1 cellular context compared by ENCODE assay signal in the genomic region with DNA sequence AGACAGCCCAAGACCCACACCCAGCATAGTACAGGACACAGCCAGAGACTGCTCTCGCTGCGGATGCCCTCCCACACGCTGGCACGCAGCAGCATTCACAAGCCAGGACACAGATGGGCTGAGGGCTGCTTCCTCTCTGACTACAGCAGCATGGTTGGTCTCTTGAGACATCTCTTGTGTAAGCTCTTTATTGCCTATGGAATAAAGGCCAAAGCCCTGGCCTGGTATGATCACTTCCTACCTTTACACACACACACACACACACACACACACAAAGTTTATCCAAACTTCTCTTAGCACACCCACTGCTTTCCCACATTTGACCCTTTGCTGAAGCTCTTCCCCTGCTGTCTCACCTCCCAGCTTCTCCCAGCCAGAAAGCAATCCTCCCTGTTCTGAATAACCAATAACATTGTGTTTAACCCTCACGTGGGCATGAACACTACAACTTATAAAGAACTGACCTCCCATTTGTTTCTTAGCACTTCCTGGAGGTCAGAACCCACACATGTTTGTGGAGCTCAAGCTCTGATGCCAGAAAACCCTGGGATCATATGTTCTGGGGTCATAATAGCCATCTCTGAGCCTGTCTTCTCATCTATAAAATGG.
TF ChIP-seq lines count a peak whose summit lies in the region.

No MANE protein-coding gene starts in this region.

TF ChIP-seq in HepG2, 621 proteins besides CTCF, POLR2A, EP300 and RAD21 (continues in another document):
- TF ChIP-seq, protein P1, sequence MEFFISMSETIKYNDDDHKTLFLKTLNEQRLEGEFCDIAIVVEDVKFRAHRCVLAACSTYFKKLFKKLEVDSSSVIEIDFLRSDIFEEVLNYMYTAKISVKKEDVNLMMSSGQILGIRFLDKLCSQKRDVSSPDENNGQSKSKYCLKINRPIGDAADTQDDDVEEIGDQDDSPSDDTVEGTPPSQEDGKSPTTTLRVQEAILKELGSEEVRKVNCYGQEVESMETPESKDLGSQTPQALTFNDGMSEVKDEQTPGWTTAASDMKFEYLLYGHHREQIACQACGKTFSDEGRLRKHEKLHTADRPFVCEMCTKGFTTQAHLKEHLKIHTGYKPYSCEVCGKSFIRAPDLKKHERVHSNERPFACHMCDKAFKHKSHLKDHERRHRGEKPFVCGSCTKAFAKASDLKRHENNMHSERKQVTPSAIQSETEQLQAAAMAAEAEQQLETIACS (CRISPR knock-in tag; IDR thresholded peaks at IDR 0.05): no peak
- TF ChIP-seq MAFK (conservative IDR thresholded peaks at IDR 0.05 in 1 of 2, IDR thresholded peaks at IDR 0.05 in 1 of 2; ENCODE audit: low read length in 2 of 2) (no peak), TBP (CRISPR knock-in tag; IDR thresholded peaks at IDR 0.05) (no peak), ZNF232 (CRISPR knock-in tag; IDR thresholded peaks at IDR 0.05; ENCODE audit: borderline replicate concordance) (no peak), NFYB (CRISPR knock-in tag; IDR thresholded peaks at IDR 0.05) (peak; percentile 39; the same call in 1 of the 2 replicates), ZFP36 (IDR thresholded peaks at IDR 0.05; ENCODE audit: borderline replicate concordance, low read depth, low read length, partially characterized antibody) (no peak), KDM5A (IDR thresholded peaks at IDR 0.05; ENCODE audit: borderline replicate concordance, low read length) (no peak), ZBTB1 (CRISPR knock-in tag; IDR thresholded peaks at IDR 0.05; ENCODE audit: borderline replicate concordance) (no peak), MED1 (CRISPR knock-in tag; IDR thresholded peaks at IDR 0.05) (no peak), PTBP1 (IDR thresholded peaks at IDR 0.05; ENCODE audit: low read depth, low read length, poor library complexity, severe bottlenecking) (no peak), RAD51 (IDR thresholded peaks at IDR 0.05; ENCODE audit: borderline replicate concordance) (peak; percentile 39; the same call in 1 of the 2 replicates), MAFF (IDR thresholded peaks at IDR 0.05; ENCODE audit: low read depth, low read length) (no peak), ZNF660 (CRISPR knock-in tag; IDR thresholded peaks at IDR 0.05; ENCODE audit: borderline replicate concordance, low read depth) (no peak), IRX3 (CRISPR knock-in tag; IDR thresholded peaks at IDR 0.05; ENCODE audit: borderline replicate concordance, low read depth) (no peak), ZFP1 (CRISPR knock-in tag; IDR thresholded peaks at IDR 0.05) (no peak), ZNF451 (CRISPR knock-in tag; IDR thresholded peaks at IDR 0.05) (no peak), HES4 (CRISPR knock-in tag; IDR thresholded peaks at IDR 0.05; ENCODE audit: borderline replicate concordance) (no peak), REL (CRISPR knock-in tag; conservative IDR thresholded peaks at IDR 0.05) (no peak), PCBP2 (optimal IDR thresholded peaks at IDR 0.05; ENCODE audit: low read depth, low read length, poor library complexity, severe bottlenecking) (no peak), ATF1 (CRISPR knock-in tag; IDR thresholded peaks at IDR 0.05) (no peak), ZNF83 (CRISPR knock-in tag; IDR thresholded peaks at IDR 0.05; ENCODE audit: borderline replicate concordance) (no peak), POLR2AphosphoS5 (IDR thresholded peaks at IDR 0.05; ENCODE audit: low read depth, low read length) (peak; percentile 33; the same call in 1 of the 2 replicates)
- TF ChIP-seq, protein P2, sequence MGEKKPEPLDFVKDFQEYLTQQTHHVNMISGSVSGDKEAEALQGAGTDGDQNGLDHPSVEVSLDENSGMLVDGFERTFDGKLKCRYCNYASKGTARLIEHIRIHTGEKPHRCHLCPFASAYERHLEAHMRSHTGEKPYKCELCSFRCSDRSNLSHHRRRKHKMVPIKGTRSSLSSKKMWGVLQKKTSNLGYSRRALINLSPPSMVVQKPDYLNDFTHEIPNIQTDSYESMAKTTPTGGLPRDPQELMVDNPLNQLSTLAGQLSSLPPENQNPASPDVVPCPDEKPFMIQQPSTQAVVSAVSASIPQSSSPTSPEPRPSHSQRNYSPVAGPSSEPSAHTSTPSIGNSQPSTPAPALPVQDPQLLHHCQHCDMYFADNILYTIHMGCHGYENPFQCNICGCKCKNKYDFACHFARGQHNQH (CRISPR knock-in tag; IDR thresholded peaks at IDR 0.05): no peak
- TF ChIP-seq, protein P3, sequence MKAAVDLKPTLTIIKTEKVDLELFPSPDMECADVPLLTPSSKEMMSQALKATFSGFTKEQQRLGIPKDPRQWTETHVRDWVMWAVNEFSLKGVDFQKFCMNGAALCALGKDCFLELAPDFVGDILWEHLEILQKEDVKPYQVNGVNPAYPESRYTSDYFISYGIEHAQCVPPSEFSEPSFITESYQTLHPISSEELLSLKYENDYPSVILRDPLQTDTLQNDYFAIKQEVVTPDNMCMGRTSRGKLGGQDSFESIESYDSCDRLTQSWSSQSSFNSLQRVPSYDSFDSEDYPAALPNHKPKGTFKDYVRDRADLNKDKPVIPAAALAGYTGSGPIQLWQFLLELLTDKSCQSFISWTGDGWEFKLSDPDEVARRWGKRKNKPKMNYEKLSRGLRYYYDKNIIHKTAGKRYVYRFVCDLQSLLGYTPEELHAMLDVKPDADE (CRISPR knock-in tag; IDR thresholded peaks at IDR 0.05): no peak
- TF ChIP-seq, protein P4, sequence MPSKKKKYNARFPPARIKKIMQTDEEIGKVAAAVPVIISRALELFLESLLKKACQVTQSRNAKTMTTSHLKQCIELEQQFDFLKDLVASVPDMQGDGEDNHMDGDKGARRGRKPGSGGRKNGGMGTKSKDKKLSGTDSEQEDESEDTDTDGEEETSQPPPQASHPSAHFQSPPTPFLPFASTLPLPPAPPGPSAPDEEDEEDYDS (CRISPR knock-in tag; IDR thresholded peaks at IDR 0.05): 0 out of 2 replicates have a peak, but pooled peaks have one; percentile 45
- TF ChIP-seq, protein P5, sequence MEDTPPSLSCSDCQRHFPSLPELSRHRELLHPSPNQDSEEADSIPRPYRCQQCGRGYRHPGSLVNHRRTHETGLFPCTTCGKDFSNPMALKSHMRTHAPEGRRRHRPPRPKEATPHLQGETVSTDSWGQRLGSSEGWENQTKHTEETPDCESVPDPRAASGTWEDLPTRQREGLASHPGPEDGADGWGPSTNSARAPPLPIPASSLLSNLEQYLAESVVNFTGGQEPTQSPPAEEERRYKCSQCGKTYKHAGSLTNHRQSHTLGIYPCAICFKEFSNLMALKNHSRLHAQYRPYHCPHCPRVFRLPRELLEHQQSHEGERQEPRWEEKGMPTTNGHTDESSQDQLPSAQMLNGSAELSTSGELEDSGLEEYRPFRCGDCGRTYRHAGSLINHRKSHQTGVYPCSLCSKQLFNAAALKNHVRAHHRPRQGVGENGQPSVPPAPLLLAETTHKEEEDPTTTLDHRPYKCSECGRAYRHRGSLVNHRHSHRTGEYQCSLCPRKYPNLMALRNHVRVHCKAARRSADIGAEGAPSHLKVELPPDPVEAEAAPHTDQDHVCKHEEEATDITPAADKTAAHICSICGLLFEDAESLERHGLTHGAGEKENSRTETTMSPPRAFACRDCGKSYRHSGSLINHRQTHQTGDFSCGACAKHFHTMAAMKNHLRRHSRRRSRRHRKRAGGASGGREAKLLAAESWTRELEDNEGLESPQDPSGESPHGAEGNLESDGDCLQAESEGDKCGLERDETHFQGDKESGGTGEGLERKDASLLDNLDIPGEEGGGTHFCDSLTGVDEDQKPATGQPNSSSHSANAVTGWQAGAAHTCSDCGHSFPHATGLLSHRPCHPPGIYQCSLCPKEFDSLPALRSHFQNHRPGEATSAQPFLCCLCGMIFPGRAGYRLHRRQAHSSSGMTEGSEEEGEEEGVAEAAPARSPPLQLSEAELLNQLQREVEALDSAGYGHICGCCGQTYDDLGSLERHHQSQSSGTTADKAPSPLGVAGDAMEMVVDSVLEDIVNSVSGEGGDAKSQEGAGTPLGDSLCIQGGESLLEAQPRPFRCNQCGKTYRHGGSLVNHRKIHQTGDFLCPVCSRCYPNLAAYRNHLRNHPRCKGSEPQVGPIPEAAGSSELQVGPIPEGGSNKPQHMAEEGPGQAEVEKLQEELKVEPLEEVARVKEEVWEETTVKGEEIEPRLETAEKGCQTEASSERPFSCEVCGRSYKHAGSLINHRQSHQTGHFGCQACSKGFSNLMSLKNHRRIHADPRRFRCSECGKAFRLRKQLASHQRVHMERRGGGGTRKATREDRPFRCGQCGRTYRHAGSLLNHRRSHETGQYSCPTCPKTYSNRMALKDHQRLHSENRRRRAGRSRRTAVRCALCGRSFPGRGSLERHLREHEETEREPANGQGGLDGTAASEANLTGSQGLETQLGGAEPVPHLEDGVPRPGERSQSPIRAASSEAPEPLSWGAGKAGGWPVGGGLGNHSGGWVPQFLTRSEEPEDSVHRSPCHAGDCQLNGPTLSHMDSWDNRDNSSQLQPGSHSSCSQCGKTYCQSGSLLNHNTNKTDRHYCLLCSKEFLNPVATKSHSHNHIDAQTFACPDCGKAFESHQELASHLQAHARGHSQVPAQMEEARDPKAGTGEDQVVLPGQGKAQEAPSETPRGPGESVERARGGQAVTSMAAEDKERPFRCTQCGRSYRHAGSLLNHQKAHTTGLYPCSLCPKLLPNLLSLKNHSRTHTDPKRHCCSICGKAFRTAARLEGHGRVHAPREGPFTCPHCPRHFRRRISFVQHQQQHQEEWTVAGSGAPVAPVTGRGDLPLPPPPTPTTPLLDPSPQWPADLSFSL (CRISPR knock-in tag; IDR thresholded peaks at IDR 0.05): peak; percentile 73; the same call in 1 of the 2 replicates
- TF ChIP-seq, protein P6, sequence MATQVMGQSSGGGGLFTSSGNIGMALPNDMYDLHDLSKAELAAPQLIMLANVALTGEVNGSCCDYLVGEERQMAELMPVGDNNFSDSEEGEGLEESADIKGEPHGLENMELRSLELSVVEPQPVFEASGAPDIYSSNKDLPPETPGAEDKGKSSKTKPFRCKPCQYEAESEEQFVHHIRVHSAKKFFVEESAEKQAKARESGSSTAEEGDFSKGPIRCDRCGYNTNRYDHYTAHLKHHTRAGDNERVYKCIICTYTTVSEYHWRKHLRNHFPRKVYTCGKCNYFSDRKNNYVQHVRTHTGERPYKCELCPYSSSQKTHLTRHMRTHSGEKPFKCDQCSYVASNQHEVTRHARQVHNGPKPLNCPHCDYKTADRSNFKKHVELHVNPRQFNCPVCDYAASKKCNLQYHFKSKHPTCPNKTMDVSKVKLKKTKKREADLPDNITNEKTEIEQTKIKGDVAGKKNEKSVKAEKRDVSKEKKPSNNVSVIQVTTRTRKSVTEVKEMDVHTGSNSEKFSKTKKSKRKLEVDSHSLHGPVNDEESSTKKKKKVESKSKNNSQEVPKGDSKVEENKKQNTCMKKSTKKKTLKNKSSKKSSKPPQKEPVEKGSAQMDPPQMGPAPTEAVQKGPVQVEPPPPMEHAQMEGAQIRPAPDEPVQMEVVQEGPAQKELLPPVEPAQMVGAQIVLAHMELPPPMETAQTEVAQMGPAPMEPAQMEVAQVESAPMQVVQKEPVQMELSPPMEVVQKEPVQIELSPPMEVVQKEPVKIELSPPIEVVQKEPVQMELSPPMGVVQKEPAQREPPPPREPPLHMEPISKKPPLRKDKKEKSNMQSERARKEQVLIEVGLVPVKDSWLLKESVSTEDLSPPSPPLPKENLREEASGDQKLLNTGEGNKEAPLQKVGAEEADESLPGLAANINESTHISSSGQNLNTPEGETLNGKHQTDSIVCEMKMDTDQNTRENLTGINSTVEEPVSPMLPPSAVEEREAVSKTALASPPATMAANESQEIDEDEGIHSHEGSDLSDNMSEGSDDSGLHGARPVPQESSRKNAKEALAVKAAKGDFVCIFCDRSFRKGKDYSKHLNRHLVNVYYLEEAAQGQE (IDR thresholded peaks at IDR 0.05; ENCODE audit: borderline replicate concordance in 1 of 2, low read depth in 1 of 2, low read length in 2 of 2): no peak
- TF ChIP-seq, protein P7, sequence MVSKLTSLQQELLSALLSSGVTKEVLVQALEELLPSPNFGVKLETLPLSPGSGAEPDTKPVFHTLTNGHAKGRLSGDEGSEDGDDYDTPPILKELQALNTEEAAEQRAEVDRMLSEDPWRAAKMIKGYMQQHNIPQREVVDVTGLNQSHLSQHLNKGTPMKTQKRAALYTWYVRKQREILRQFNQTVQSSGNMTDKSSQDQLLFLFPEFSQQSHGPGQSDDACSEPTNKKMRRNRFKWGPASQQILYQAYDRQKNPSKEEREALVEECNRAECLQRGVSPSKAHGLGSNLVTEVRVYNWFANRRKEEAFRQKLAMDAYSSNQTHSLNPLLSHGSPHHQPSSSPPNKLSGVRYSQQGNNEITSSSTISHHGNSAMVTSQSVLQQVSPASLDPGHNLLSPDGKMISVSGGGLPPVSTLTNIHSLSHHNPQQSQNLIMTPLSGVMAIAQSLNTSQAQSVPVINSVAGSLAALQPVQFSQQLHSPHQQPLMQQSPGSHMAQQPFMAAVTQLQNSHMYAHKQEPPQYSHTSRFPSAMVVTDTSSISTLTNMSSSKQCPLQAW (CRISPR knock-in tag; IDR thresholded peaks at IDR 0.05): no peak
- TF ChIP-seq, protein P8, sequence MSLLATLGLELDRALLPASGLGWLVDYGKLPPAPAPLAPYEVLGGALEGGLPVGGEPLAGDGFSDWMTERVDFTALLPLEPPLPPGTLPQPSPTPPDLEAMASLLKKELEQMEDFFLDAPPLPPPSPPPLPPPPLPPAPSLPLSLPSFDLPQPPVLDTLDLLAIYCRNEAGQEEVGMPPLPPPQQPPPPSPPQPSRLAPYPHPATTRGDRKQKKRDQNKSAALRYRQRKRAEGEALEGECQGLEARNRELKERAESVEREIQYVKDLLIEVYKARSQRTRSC (CRISPR knock-in tag; IDR thresholded peaks at IDR 0.05; ENCODE audit: low read depth): no peak
- TF ChIP-seq, protein P9, sequence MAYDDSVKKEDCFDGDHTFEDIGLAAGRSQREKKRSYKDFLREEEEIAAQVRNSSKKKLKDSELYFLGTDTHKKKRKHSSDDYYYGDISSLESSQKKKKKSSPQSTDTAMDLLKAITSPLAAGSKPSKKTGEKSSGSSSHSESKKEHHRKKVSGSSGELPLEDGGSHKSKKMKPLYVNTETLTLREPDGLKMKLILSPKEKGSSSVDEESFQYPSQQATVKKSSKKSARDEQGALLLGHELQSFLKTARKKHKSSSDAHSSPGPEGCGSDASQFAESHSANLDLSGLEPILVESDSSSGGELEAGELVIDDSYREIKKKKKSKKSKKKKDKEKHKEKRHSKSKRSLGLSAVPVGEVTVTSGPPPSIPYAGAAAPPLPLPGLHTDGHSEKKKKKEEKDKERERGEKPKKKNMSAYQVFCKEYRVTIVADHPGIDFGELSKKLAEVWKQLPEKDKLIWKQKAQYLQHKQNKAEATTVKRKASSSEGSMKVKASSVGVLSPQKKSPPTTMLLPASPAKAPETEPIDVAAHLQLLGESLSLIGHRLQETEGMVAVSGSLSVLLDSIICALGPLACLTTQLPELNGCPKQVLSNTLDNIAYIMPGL (CRISPR knock-in tag; IDR thresholded peaks at IDR 0.05; ENCODE audit: borderline replicate concordance in 1 of 2, low read depth in 1 of 2): no peak
- TF ChIP-seq, protein P10, sequence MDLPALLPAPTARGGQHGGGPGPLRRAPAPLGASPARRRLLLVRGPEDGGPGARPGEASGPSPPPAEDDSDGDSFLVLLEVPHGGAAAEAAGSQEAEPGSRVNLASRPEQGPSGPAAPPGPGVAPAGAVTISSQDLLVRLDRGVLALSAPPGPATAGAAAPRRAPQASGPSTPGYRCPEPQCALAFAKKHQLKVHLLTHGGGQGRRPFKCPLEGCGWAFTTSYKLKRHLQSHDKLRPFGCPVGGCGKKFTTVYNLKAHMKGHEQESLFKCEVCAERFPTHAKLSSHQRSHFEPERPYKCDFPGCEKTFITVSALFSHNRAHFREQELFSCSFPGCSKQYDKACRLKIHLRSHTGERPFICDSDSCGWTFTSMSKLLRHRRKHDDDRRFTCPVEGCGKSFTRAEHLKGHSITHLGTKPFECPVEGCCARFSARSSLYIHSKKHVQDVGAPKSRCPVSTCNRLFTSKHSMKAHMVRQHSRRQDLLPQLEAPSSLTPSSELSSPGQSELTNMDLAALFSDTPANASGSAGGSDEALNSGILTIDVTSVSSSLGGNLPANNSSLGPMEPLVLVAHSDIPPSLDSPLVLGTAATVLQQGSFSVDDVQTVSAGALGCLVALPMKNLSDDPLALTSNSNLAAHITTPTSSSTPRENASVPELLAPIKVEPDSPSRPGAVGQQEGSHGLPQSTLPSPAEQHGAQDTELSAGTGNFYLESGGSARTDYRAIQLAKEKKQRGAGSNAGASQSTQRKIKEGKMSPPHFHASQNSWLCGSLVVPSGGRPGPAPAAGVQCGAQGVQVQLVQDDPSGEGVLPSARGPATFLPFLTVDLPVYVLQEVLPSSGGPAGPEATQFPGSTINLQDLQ (CRISPR knock-in tag; IDR thresholded peaks at IDR 0.05): no peak
